In genomic region chr1:54403377-54403776, GRCh38 we compare ENCODE assay signal across 1 cellular context.
TF ChIP-seq lines count a peak whose summit lies in the region.

No MANE protein-coding gene starts in this region.

TF ChIP-seq in SK-N-SH, 30 proteins besides CTCF, POLR2A, EP300 and RAD21 (continued from another document):
- TF ChIP-seq SIN3A (IDR thresholded peaks at IDR 0.05; ENCODE audit: borderline replicate concordance, low read depth, low read length) (no peak), POLR2AphosphoS5 (IDR thresholded peaks at IDR 0.05; ENCODE audit: low read depth, low read length) (no peak), FOXM1 (IDR thresholded peaks at IDR 0.05; ENCODE audit: low read depth) (no peak), MXI1 (IDR thresholded peaks at IDR 0.05; ENCODE audit: low read depth, low read length) (no peak), SMC3 (IDR thresholded peaks at IDR 0.05; ENCODE audit: low read depth, low read length) (no peak), JUND (IDR thresholded peaks at IDR 0.05) (no peak), RCOR1 (IDR thresholded peaks at IDR 0.05; ENCODE audit: low read length) (no peak), FOXJ3 (CRISPR knock-in tag; IDR thresholded peaks at IDR 0.05) (no peak), USF1 (IDR thresholded peaks at IDR 0.05; ENCODE audit: borderline replicate concordance, low read depth) (no peak)
